Comparison of ENCODE assay signal across 9 cellular contexts in the genomic region with DNA sequence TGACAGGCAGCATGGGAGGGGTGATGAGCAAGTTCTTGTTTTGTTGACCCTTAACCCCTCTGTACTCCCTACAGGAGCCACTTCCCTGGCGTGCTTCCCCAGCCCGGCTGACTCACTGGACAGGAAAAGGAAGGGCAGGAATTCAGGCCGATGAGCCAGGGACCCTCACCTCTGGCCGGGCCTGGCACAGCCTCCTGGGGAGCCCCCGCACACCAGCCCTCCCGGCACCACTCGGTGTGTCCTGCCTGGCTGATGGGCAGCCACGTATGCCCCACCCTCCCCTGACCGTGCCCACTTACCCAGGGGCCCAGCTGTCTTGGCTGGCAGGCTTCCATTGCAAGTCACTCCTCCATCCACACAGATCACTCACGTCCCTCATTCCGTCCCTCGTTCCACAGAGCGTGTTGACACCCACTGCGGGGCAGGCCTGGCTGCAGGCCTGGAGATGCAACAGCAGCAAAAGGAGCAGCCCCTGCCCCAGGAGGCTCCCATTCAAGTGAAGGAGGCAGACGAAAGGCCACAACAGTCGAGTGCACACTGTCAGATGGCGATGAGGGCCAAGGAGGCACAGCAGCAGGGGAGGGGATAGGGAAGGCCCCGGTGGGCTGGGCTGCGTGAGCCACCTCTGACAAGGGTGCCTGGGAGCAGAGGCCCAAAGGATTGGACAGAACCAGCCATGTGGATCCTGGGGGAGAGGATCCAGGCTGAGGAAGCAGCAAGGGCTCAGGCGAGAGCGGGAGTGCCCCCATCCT. TPM values are rescaled to one million over a fixed set of nuclear protein-coding genes. Genes with fewer than 3 reads are reported as not detected.
DNase-seq lines count a peak whose midpoint lies in the region; TF ChIP-seq lines count a peak whose summit lies in the region.
"Had no signal": no experiment of that assay in that cellular context is flagged by ENCODE, and none has a peak within 500 bp of the region (broad histone marks: within the 10 kb centered on the region; RNA-seq: fewer than 3 reads in every experiment).

No MANE protein-coding gene starts in this region.

- H2BK15ac ChIP-seq in H9 (ENCODE audit: low read depth, low read length), result no peak overlapping the region

- H3K4me3 Mint-ChIP-seq in H9, result no peak overlapping the region

- peaks cover 16 to 18% of the 10 kb centered on the region in 2 experiments for H3K4me1 Mint-ChIP-seq in H9

- POLR2A ChIA-PET in HEK293T (lab: Yijun Ruan, JAX), result no interaction called here

- H2BK120ac ChIP-seq in H9 (ENCODE audit: low read depth, low read length, poor library complexity, severe bottlenecking), result no peak overlapping the region

- no peak overlapping the region for H3K9ac ChIP-seq in H9 (ENCODE audit: extremely low read depth, insufficient read length, low read length)

- H3K56ac ChIP-seq in H9 (ENCODE audit: insufficient read length, low read depth, low read length), result no peak overlapping the region

- TF ChIP-seq CTCF in H9 (conservative IDR thresholded peaks at IDR 0.05) (no peak), hepatocyte (IDR thresholded peaks at IDR 0.05; ENCODE audit: poor library complexity) (no peak)

- H3K27ac ChIP-seq in H9 (ENCODE audit: insufficient read length, low read depth, low read length), result no peak overlapping the region
- H3K27ac ChIP-seq in hepatocyte, result no peak overlapping the region
- peak overlapping the region in 14 of 21 experiments; percentile 1 to 77 (median 46) for H3K27ac ChIP-seq in skin epidermis

- H3T11ph ChIP-seq in H9 (ENCODE audit: low read length), result no peak overlapping the region

- peaks cover 0 to 4% of the 10 kb centered on the region in 2 experiments; a peak in 3 of 5 replicates for H3K9me3 Mint-ChIP-seq in H9

- no peak overlapping the region for H3K18ac ChIP-seq in H9 (ENCODE audit: insufficient read length, low read depth, low read length)

- H4K5ac ChIP-seq in H9 (ENCODE audit: insufficient read length, low read depth, low read length), result no peak overlapping the region

- H3K79me2 ChIP-seq in H9 (ENCODE audit: insufficient read depth, low read length) (no peaks in the 10 kb centered on the region), hepatocyte (no peaks in the 10 kb centered on the region)

- H3K27ac Mint-ChIP-seq in H9, result no peak overlapping the region

- no peaks in the 10 kb centered on the region for H3K4me1 ChIP-seq in H9 (ENCODE audit: insufficient read depth, low read length)
- peaks cover 26% of the 10 kb centered on the region for H3K4me1 ChIP-seq in hepatocyte (ENCODE audit: insufficient read depth)

- H3K36me3 ChIP-seq in hepatocyte (replicated peaks; ENCODE audit: insufficient read depth, low read depth), result no peaks in the 10 kb centered on the region

- H3K9me3 ChIP-seq in H9 (ENCODE audit: control insufficient read depth, low read depth, low read length) (no peaks in the 10 kb centered on the region), hepatocyte (ENCODE audit: low read depth) (no peaks in the 10 kb centered on the region)

- H3K23ac ChIP-seq in H9 (ENCODE audit: insufficient read length, low read depth, low read length), result no peak overlapping the region

- CTCF ChIA-PET in HEK293T (lab: Yijun Ruan, JAX), result no interaction called here

- H2BK12ac ChIP-seq in H9 (ENCODE audit: insufficient read length, low read depth, low read length), result no peak overlapping the region

- H3K4me2 ChIP-seq in H9 (ENCODE audit: insufficient read depth, insufficient read length, low read length) (no peak overlapping the region), hepatocyte (no peak overlapping the region)

- H2AK5ac ChIP-seq in H9 (ENCODE audit: insufficient read length, low read length), result no peak overlapping the region

- no peak overlapping the region for H4K91ac ChIP-seq in H9 (ENCODE audit: insufficient read length, low read depth, low read length)

- H3K23me2 ChIP-seq in H9 (ENCODE audit: insufficient read length, low read depth, low read length, poor library complexity, severe bottlenecking), result no peaks in the 10 kb centered on the region

- H2BK5ac ChIP-seq in H9 (ENCODE audit: insufficient read length, low read length), result no peak overlapping the region

- no CpG with 5 or more reads among the region's 21 CpGs for WGBS in H9 (ENCODE audit: extremely low coverage, insufficient read length, low lambda C conversion rate)
- 87% methylated on average over 18 of the region's 21 CpGs for WGBS in hepatocyte (ENCODE audit: low lambda C conversion rate, missing lambda C conversion rate)

- no peaks in the 10 kb centered on the region for H3K79me1 ChIP-seq in H9 (ENCODE audit: insufficient read depth, low read depth, low read length, poor library complexity, severe bottlenecking)

- no peaks in the 10 kb centered on the region for H3K27me3 ChIP-seq in H9 (ENCODE audit: insufficient read depth, low read length)
- H3K27me3 ChIP-seq in hepatocyte, result no peaks in the 10 kb centered on the region

- no peak overlapping the region for H2BK20ac ChIP-seq in H9 (ENCODE audit: low read depth, low read length, poor library complexity, severe bottlenecking)

- peaks cover 0 to 6% (median 0%) of the 10 kb centered on the region in 3 experiments; a peak in 1 of 7 replicates for H3K36me3 Mint-ChIP-seq in H9 (ENCODE audit: insufficient read depth in 1 of 3, low read depth in 3 of 3)

- H2AFZ ChIP-seq in H9 (ENCODE audit: low read length) (no peak overlapping the region), hepatocyte (no peak overlapping the region)

- no peak overlapping the region for H3K4ac ChIP-seq in H9 (ENCODE audit: low read depth, low read length)

- H3K4me3 ChIP-seq in hepatocyte (no peak overlapping the region), skin epidermis (no peak overlapping the region)

- H3K9me2 ChIP-seq in hepatocyte (replicated peaks; ENCODE audit: insufficient read depth), result no peaks in the 10 kb centered on the region

- DNase-seq in H9 (peak; percentile 32), astrocyte of the hippocampus (ENCODE audit: low read depth, low spot score) (peak; percentile 32), hepatocyte (ENCODE audit: low spot score) (peak; percentile 48), COLO829 (ENCODE audit: low spot score) (no peak), HEK293T (ENCODE audit: extremely low spot score) (no peak), GDM1 (lab: John Stamatoyannopoulos, UW) (no peak)
- no peak for DNase-seq in activated CD4-positive, alpha-beta T cell treated with anti-CD3 and anti-CD28 coated beads for 48 hours
- DNase-seq: NCI-H146 had no signal

- no peak overlapping the region for H4K8ac ChIP-seq in H9 (replicated peaks; ENCODE audit: insufficient read length, low read depth, low read length)

- H3K27me3 Mint-ChIP-seq in H9 (ENCODE audit: low read depth), result peaks cover 1% of the 10 kb centered on the region

- H3K14ac ChIP-seq in H9 (ENCODE audit: insufficient read depth, low read length), result no peak overlapping the region

- no peaks in the 10 kb centered on the region for H4K20me1 ChIP-seq in H9 (ENCODE audit: control insufficient read depth, insufficient read depth, insufficient read length)
- no peaks in the 10 kb centered on the region for H4K20me1 ChIP-seq in hepatocyte (ENCODE audit: insufficient read depth, poor library complexity, severe bottlenecking)

TF ChIP-seq in HEK293T, 16 proteins besides CTCF, POLR2A, EP300 and RAD21:
- TF ChIP-seq HDGF (IDR thresholded peaks at IDR 0.05; ENCODE audit: borderline replicate concordance) (no peak), ARNT (IDR thresholded peaks at IDR 0.05) (no peak)

RNA-seq across cellular contexts. Expression of a gene that starts 19.7 kb away (rescaled TPM):
- total RNA-seq in H9 (2021) (131 and 132 TPM in 2 replicates), hepatocyte (117 and 139 TPM in 2 replicates)
- 166 and 188 TPM in 2 replicates for polyA plus RNA-seq in hepatocyte

RNA-seq across cellular contexts. Expression of a gene that starts 56.0 kb away (rescaled TPM):
- 0.17 and 0.35 TPM in 2 replicates for total RNA-seq in H9 (2021)
- total RNA-seq in hepatocyte, result 0.04 and 0.20 TPM in 2 replicates
- polyA plus RNA-seq in hepatocyte, result 0.77 TPM in 1 of 2 replicates, not detected in the other

Comparison
In these comparisons a context has a peak if more than half of its experiments do, and no peak if none do; other contexts are left out.
1. DNase-seq: peak in H9 (single experiment), astrocyte of the hippocampus (single experiment) and hepatocyte (single experiment); none in activated CD4-positive, alpha-beta T cell treated with anti-CD3 and anti-CD28 coated beads for 48 hours (single experiment), COLO829 (single experiment), HEK293T (single experiment) and GDM1 (single experiment).
2. H3K27ac ChIP-seq: peak in skin epidermis (14 of 21); none in H9 (single experiment) and hepatocyte (single experiment).